In the genomic region with DNA sequence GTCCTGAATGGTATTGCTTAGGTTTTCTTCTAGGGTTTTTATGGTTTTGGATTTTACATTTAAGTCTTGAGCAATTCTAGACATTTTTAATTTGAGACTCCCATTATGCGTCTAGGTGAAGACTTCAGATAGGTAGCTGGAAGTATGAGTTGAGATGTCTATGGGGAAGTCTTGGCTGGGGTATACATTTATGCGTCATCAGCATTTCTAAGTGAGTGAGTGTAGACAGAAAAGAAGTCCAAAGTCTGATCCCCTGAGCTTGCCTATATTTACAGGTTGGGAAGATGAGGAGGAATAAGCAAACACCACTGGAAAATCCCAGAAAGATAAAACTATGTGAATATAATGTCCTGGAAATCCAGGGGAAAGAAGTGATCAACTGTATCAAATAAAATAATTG, we compare ENCODE assay signal across 22 cellular contexts.
A peak's percentile ranks its signal among the peaks of the same experiment; 100 is the strongest.
DNase-seq lines count a peak whose midpoint lies in the region; ATAC-seq, FAIRE-seq and TF ChIP-seq lines count a peak whose summit lies in the region.
"Had no signal": no experiment of that assay in that cellular context is flagged by ENCODE, and none has a peak within 500 bp of the region (broad histone marks: within the 10 kb centered on the region; RNA-seq: fewer than 3 reads in every experiment).

No MANE protein-coding gene starts in this region.

- no peaks in the 10 kb centered on the region for H3K79me2 ChIP-seq in endothelial cell of umbilical vein (ENCODE audit: control insufficient read depth, insufficient read depth, low read length)
- no peaks in the 10 kb centered on the region for H3K79me2 ChIP-seq in parathyroid adenoma

- ATAC-seq in A549 (peak in 1 of 2 experiments; percentile 20; a peak in 1 of 6 replicates), IMR-90 (ENCODE audit: low read depth) (no peak), WTC11 (no peak)
- ATAC-seq: GM23338 had no signal

- H3K9me1 ChIP-seq in IMR-90 (ENCODE audit: insufficient read depth, low read length) = no peaks in the 10 kb centered on the region; the same call in 1 of the 2 replicates
- H3K9me1 ChIP-seq in endothelial cell of umbilical vein (replicated peaks; ENCODE audit: control insufficient read depth, extremely low read depth, insufficient read depth, low read length) = no peaks in the 10 kb centered on the region

- H3K27me3 ChIP-seq in IMR-90 (ENCODE audit: control insufficient read depth, insufficient read depth, low read length) = no peaks in the 10 kb centered on the region
- no peaks in the 10 kb centered on the region for H3K27me3 ChIP-seq in endothelial cell of umbilical vein (ENCODE audit: control insufficient read depth in 2 of 2, insufficient read depth in 2 of 2, low read length in 2 of 2)
- no peaks in the 10 kb centered on the region for H3K27me3 ChIP-seq in parathyroid adenoma (ENCODE audit: control insufficient read depth, insufficient read depth, low read length)
- H3K27me3 ChIP-seq: BE2C had no signal

- H3K36me3 Mint-ChIP-seq in WTC11 = peaks cover 2% of the 10 kb centered on the region; the same call in 1 of the 2 replicates
- H3K36me3 Mint-ChIP-seq in nephron progenitor cell (ENCODE audit: low read depth) = no peaks in the 10 kb centered on the region
- H3K36me3 Mint-ChIP-seq: CD4-positive, CD25-positive, alpha-beta regulatory T cell had no signal

- no peak overlapping the region for H3K56ac ChIP-seq in IMR-90 (ENCODE audit: extremely low read depth, insufficient read depth, low read length)

- no peaks in the 10 kb centered on the region for H3K27me3 Mint-ChIP-seq in WTC11 (ENCODE audit: low read depth)
- peaks cover 4% of the 10 kb centered on the region for H3K27me3 Mint-ChIP-seq in nephron progenitor cell (ENCODE audit: low read depth, poor library complexity)
- H3K27me3 Mint-ChIP-seq: CD4-positive, CD25-positive, alpha-beta regulatory T cell had no signal

- no peak overlapping the region for H3K27ac ChIP-seq in A549
- no peak overlapping the region for H3K27ac ChIP-seq in IMR-90 (ENCODE audit: insufficient read depth, low read length)
- no peak overlapping the region for H3K27ac ChIP-seq in endothelial cell of umbilical vein (ENCODE audit: insufficient read depth, low read depth, low read length)
- H3K27ac ChIP-seq in parathyroid adenoma = peak overlapping the region; percentile 70
- H3K27ac ChIP-seq: HL-60, KMS-11 had no signal

- H3K18ac ChIP-seq in IMR-90 (ENCODE audit: low read depth, low read length) = no peak overlapping the region

- POLR2A ChIA-PET in A549 (lab: Yijun Ruan, JAX) = no interaction called here
- POLR2A ChIA-PET in IMR-90 (lab: Charles Lee; ENCODE audit: unreplicated experiment) = no interaction called here
- POLR2A ChIA-PET in endothelial cell of umbilical vein (lab: Charles Lee) = no interaction called here
- POLR2A ChIA-PET in WTC11 (lab: Charles Lee) = no interaction called here

- WGBS in A549 (ENCODE audit: missing lambda C conversion rate) = 63% methylated on average over 2 of the region's 2 CpGs
- WGBS in IMR-90 (ENCODE audit: extremely low coverage in 2 of 2, insufficient read length in 1 of 2), 2 experiments = 100% methylated on average over 1 of the region's 2 CpGs; no CpG with 5 or more reads in 1 of the 2 experiments

- no peak overlapping the region for H2BK15ac ChIP-seq in IMR-90 (ENCODE audit: low read depth, low read length)

- H3K4me3 Mint-ChIP-seq in WTC11 (no peak overlapping the region), nephron progenitor cell (no peak overlapping the region)
- H3K4me3 Mint-ChIP-seq: CD4-positive, CD25-positive, alpha-beta regulatory T cell; GM23338 had no signal

- H3K36me3 ChIP-seq in IMR-90 (ENCODE audit: control insufficient read depth, insufficient read depth, low read length) = no peaks in the 10 kb centered on the region
- H3K36me3 ChIP-seq in endothelial cell of umbilical vein (ENCODE audit: control insufficient read depth in 2 of 2, extremely low read depth in 1 of 2, insufficient read depth in 2 of 2, low read length in 2 of 2) = no peaks in the 10 kb centered on the region
- H3K36me3 ChIP-seq in parathyroid adenoma (ENCODE audit: control insufficient read depth, insufficient read depth, low read length) = no peaks in the 10 kb centered on the region
- H3K36me3 ChIP-seq: BE2C had no signal

- peak overlapping the region; percentile 20 for H3K4me3 ChIP-seq in A549
- H3K4me3 ChIP-seq in IMR-90 (ENCODE audit: insufficient read depth, low read depth, low read length) = no peak overlapping the region
- peak overlapping the region in 1 of 3 experiments; percentile 62 for H3K4me3 ChIP-seq in endothelial cell of umbilical vein (replicated peaks in 1 of 3; ENCODE audit: insufficient read depth in 1 of 3, low read depth in 1 of 3, low read length in 3 of 3)
- H3K4me3 ChIP-seq in parathyroid adenoma (ENCODE audit: low read depth, low read length) = no peak overlapping the region
- H3K4me3 ChIP-seq: GM23338 had no signal

- no peak overlapping the region for H4K8ac ChIP-seq in IMR-90 (ENCODE audit: low read depth in 2 of 2, low read length in 2 of 2)

- H3K79me1 ChIP-seq in IMR-90 (ENCODE audit: low read depth in 1 of 2, low read length in 2 of 2) = no peaks in the 10 kb centered on the region

- dilution Hi-C loops in IMR-90 (cut with HindIII; ENCODE audit: low sequenced_read_pairs, unreplicated experiment) = no loop called here
- dilution Hi-C loops in endothelial cell of umbilical vein (cut with MboI; ENCODE audit: extremely low pct_ligation_motif_present, low sequenced_read_pairs) = no loop called here

- no peaks in the 10 kb centered on the region for H3K9me3 ChIP-seq in A549
- no peaks in the 10 kb centered on the region for H3K9me3 ChIP-seq in IMR-90 (ENCODE audit: control insufficient read depth, insufficient read depth, low read length)
- no peaks in the 10 kb centered on the region for H3K9me3 ChIP-seq in endothelial cell of umbilical vein (replicated peaks; ENCODE audit: control insufficient read depth, insufficient read depth, low read length)
- H3K9me3 ChIP-seq in parathyroid adenoma (ENCODE audit: control insufficient read depth, low read length) = no peaks in the 10 kb centered on the region
- H3K9me3 ChIP-seq: BE2C had no signal

- CTCF ChIA-PET in A549 (lab: Yijun Ruan, JAX) = no interaction called here
- CTCF ChIA-PET in IMR-90 (lab: Yijun Ruan, JAX) = no interaction called here
- CTCF ChIA-PET in endothelial cell of umbilical vein (lab: Charles Lee) = interaction anchor here (1.2 to 2.3 kb wide), 2 partner anchors 10 to 41 kb away, joined by 3 to 8 read pairs; no protein-coding TSS in a partner anchor
- CTCF ChIA-PET in WTC11 (lab: Charles Lee) = no interaction called here

- no peak overlapping the region for H2AK5ac ChIP-seq in IMR-90 (ENCODE audit: low read depth, low read length)

- no peak overlapping the region for H2BK5ac ChIP-seq in IMR-90 (ENCODE audit: low read depth, low read length, poor library complexity, severe bottlenecking)

- in situ Hi-C loops in IMR-90 (cut with MboI; ENCODE audit: low sequenced_read_pairs) = no loop called here

- no peak overlapping the region for H2BK20ac ChIP-seq in IMR-90 (ENCODE audit: low read depth, low read length)

- H3K27ac Mint-ChIP-seq in WTC11 (no peak overlapping the region), nephron progenitor cell (no peak overlapping the region)
- H3K27ac Mint-ChIP-seq: CD4-positive, CD25-positive, alpha-beta regulatory T cell; GM23338 had no signal

- intact Hi-C loops in IMR-90 (cut with micrococcal nuclease) = no loop called here
- intact Hi-C loops in endothelial cell of umbilical vein (cut with micrococcal nuclease) = no loop called here

- BruUV-seq in IMR-90 (replicated peaks; lab: Mats Ljungman, UMichigan) = no TSS peak
- no TSS peak for BruUV-seq in endothelial cell of umbilical vein (replicated peaks; lab: Mats Ljungman, UMichigan)

- peaks cover 11% of the 10 kb centered on the region; the same call in 1 of the 3 replicates for H3K4me1 ChIP-seq in A549
- H3K4me1 ChIP-seq in IMR-90 (ENCODE audit: control insufficient read depth, insufficient read depth, low read length) = no peaks in the 10 kb centered on the region
- peaks cover 8% of the 10 kb centered on the region for H3K4me1 ChIP-seq in endothelial cell of umbilical vein (ENCODE audit: control insufficient read depth, extremely low read depth, insufficient read depth, low read length)
- peaks cover 7% of the 10 kb centered on the region for H3K4me1 ChIP-seq in parathyroid adenoma
- H3K4me1 ChIP-seq: BE2C had no signal

- H3K4me1 Mint-ChIP-seq in WTC11 = no peaks in the 10 kb centered on the region
- H3K4me1 Mint-ChIP-seq in nephron progenitor cell = peaks cover 5% of the 10 kb centered on the region
- H3K4me1 Mint-ChIP-seq: CD4-positive, CD25-positive, alpha-beta regulatory T cell; GM23338 had no signal

- H4K5ac ChIP-seq in IMR-90 (ENCODE audit: low read depth, low read length) = no peak overlapping the region

- no peak overlapping the region for H2AK9ac ChIP-seq in IMR-90 (replicated peaks; ENCODE audit: low read depth, low read length, poor library complexity)

- TF ChIP-seq CTCF in A549 (IDR thresholded peaks at IDR 0.05) (no peak), IMR-90 (conservative IDR thresholded peaks at IDR 0.05; ENCODE audit: low read depth, low read length) (no peak), endothelial cell of umbilical vein (IDR thresholded peaks at IDR 0.05; ENCODE audit: extremely low read depth in 1 of 2, insufficient read depth in 1 of 2, low read depth in 1 of 2, low read length in 2 of 2) (no peak), parathyroid adenoma (IDR thresholded peaks at IDR 0.05) (no peak), WTC11 (IDR thresholded peaks at IDR 0.05) (no peak), nephron progenitor cell (IDR thresholded peaks at IDR 0.05) (no peak)

- TF ChIP-seq RAD21 in A549 (conservative IDR thresholded peaks at IDR 0.05 in 1 of 2, IDR thresholded peaks at IDR 0.05 in 1 of 2) (no peak), IMR-90 (IDR thresholded peaks at IDR 0.05; ENCODE audit: low read length) (no peak)

- no peak overlapping the region for H2BK120ac ChIP-seq in IMR-90 (ENCODE audit: low read depth, low read length)

- no peak overlapping the region for H3K4ac ChIP-seq in IMR-90 (ENCODE audit: low read depth, low read length)

- DNase-seq in A549 (ENCODE audit: low read depth in 1 of 2, low spot score in 1 of 2) (peak in 1 of 2 experiments; percentile 2), IMR-90 (no peak), endothelial cell of umbilical vein (ENCODE audit: low read depth, low spot score) (peak; percentile 6), WTC11 (ENCODE audit: low spot score) (no peak), nephron progenitor cell (no peak), GM12891 (ENCODE audit: insufficient read length, low spot score) (no peak), DMS79 treated with DMSO at 0.1 percent for 48 hours (lab: John Stamatoyannopoulos, UW) (no peak)
- DNase-seq: ACHN; BE2C; C1 segment of cervical spinal cord; CD4-positive, CD25-positive, alpha-beta regulatory T cell; DMS153; DMS79; GF-D8; HCEC 1CT had no signal

- TF ChIP-seq EP300 in A549 (IDR thresholded peaks at IDR 0.05) = no peak

- TF ChIP-seq POLR2A in A549 (IDR thresholded peaks at IDR 0.05; ENCODE audit: low read length) (no peak), IMR-90 (IDR thresholded peaks at IDR 0.05; ENCODE audit: low read depth, low read length) (no peak), endothelial cell of umbilical vein (IDR thresholded peaks at IDR 0.05; ENCODE audit: low read depth, low read length) (no peak), GM12891 (IDR thresholded peaks at IDR 0.05; ENCODE audit: low read depth, low read length) (no peak)

- H2AFZ ChIP-seq in IMR-90 (replicated peaks; ENCODE audit: low read length, poor library complexity) = no peak overlapping the region
- H2AFZ ChIP-seq in endothelial cell of umbilical vein (ENCODE audit: low read depth, low read length) = peak overlapping the region; percentile 91
- peak overlapping the region; percentile 28 for H2AFZ ChIP-seq in parathyroid adenoma
- H2AFZ ChIP-seq: GM23338 had no signal

- H4K20me1 ChIP-seq in IMR-90 (ENCODE audit: insufficient read depth, low read length) (no peaks in the 10 kb centered on the region), endothelial cell of umbilical vein (replicated peaks; ENCODE audit: control insufficient read depth, extremely low read depth, insufficient read depth, low read length) (no peaks in the 10 kb centered on the region)

- H3K23ac ChIP-seq in IMR-90 (ENCODE audit: low read depth, low read length) = no peak overlapping the region

- H3K4me2 ChIP-seq in A549 = peak overlapping the region; percentile 58
- H3K4me2 ChIP-seq in IMR-90 (ENCODE audit: low read depth, low read length) = no peak overlapping the region
- H3K4me2 ChIP-seq in endothelial cell of umbilical vein (ENCODE audit: insufficient read depth, low read length) = peak overlapping the region; percentile 99
- H3K4me2 ChIP-seq in parathyroid adenoma (ENCODE audit: low read length) = no peak overlapping the region
- H3K4me2 ChIP-seq: GM23338, KMS-11 had no signal

- H3K9ac ChIP-seq in IMR-90 (ENCODE audit: low read depth, low read length) (no peak overlapping the region), endothelial cell of umbilical vein (replicated peaks; ENCODE audit: extremely low read depth, insufficient read depth, low read length) (no peak overlapping the region), parathyroid adenoma (no peak overlapping the region)
- H3K9ac ChIP-seq: KMS-11 had no signal

- no peak overlapping the region for H4K91ac ChIP-seq in IMR-90 (ENCODE audit: insufficient read depth, low read depth, low read length)

- H3K14ac ChIP-seq in IMR-90 (replicated peaks; ENCODE audit: low read depth, low read length) = no peak overlapping the region

- FAIRE-seq in A549 (lab: Jason Lieb, UNC) (no peak), endothelial cell of umbilical vein (lab: Jason Lieb, UNC) (no peak), GM12891 (lab: Jason Lieb, UNC) (no peak)
- FAIRE-seq: GM19239, H54, HTR-8/SVneo had no signal

- H3K9me3 Mint-ChIP-seq in WTC11 (peaks cover 18% of the 10 kb centered on the region), nephron progenitor cell (peaks cover 13% of the 10 kb centered on the region)

Comparison
In these comparisons a context has a peak if more than half of its experiments do, and no peak if none do; other contexts are left out.
1. H3K4me2 ChIP-seq: peak in A549 (single experiment) and endothelial cell of umbilical vein (single experiment); none in IMR-90 (single experiment) and parathyroid adenoma (single experiment).